Comparison of ENCODE assay signal across 12 cellular contexts in the genomic region with DNA sequence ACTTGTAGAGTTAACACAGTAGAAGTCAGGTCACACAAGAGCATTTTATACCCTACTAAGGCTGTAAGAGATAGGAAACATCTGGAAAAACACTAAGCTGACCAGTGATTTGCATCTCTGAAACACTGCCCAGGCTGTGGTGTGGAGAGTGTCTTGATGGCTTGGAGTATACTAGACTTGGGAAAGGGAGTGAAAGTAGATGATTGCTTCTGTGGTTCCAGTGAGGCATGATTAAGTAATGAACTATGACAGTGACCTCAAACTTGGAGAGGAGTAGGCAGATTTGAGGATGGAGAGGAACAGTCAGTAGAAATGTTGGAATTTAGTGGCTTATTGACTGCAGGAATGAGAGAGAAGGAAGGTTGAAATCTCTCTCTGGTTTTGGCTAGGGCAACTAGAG.
DNase-seq lines count a peak whose midpoint lies in the region; ATAC-seq and TF ChIP-seq lines count a peak whose summit lies in the region.
"Had no signal": no experiment of that assay in that cellular context is flagged by ENCODE, and none has a peak within 500 bp of the region (broad histone marks: within the 10 kb centered on the region; RNA-seq: fewer than 3 reads in every experiment).

No MANE protein-coding gene starts in this region.

- H3K4me1 ChIP-seq in heart left ventricle (no peaks in the 10 kb centered on the region), psoas muscle (no peaks in the 10 kb centered on the region), BE2C (no peaks in the 10 kb centered on the region)

- peak; percentile 3 for DNase-seq in ELR (ENCODE audit: low read depth)
- DNase-seq in amniotic epithelial cell (ENCODE audit: low read depth): peak; percentile 97
- peak in 4 of 5 donors; percentile 34 to 58 (median 42) for DNase-seq in heart left ventricle
- DNase-seq in psoas muscle: peak in 1 of 2 donors; percentile 41
- DNase-seq in NCI-H2029 (lab: John Stamatoyannopoulos, UW): no peak
- no peak for DNase-seq in BE2C
- no peak for DNase-seq in activated T-helper 1 cell treated with anti-CD3 and anti-CD28 coated beads, Interleukin-12 subunit alpha, Interleukin-12 subunit beta, Interleukin-2, Interleukin-4 antibody, amounts not matched to agents 30 ng/mL and 10 ng/mL and 1 ng/mL, durations not matched to agents 14 hours and 24 hours and 36 hours (ENCODE audit: low spot score)
- DNase-seq in activated naive CD4-positive, alpha-beta T cell treated with Interleukin-2 at 50 U/mL for 16 hours: no peak
- DNase-seq: activated naive CD8-positive, alpha-beta T cell treated with anti-CD3 and anti-CD28 coated beads for 36 hours; hypothalamus; NCI-H2081 treated with DMSO at 0.1 percent for 48 hours; SK-N-SH had no signal

- H3K9me3 ChIP-seq in heart left ventricle (no peaks in the 10 kb centered on the region), psoas muscle (no peaks in the 10 kb centered on the region), BE2C (no peaks in the 10 kb centered on the region)
- H3K9me3 ChIP-seq: SK-N-SH had no signal

- no peak for TF ChIP-seq CTCF in heart left ventricle (IDR thresholded peaks at IDR 0.05)
- no peak for TF ChIP-seq CTCF in psoas muscle (IDR thresholded peaks at IDR 0.05)
- TF ChIP-seq CTCF in BE2C (IDR thresholded peaks at IDR 0.05; ENCODE audit: low read depth, low read length): no peak

- H3K27me3 ChIP-seq in heart left ventricle (no peaks in the 10 kb centered on the region), psoas muscle (ENCODE audit: insufficient read depth in 3 of 3, low read length in 2 of 3) (no peaks in the 10 kb centered on the region), BE2C (no peaks in the 10 kb centered on the region)

- no peak overlapping the region for H3K27ac Mint-ChIP-seq in activated T-helper 1 cell treated with anti-CD3 and anti-CD28 coated beads, Interleukin-12 subunit alpha, Interleukin-12 subunit beta, Interleukin-2, Interleukin-4 antibody, amounts not matched to agents 30 ng/mL and 10 ng/mL and 1 ng/mL, durations not matched to agents 14 hours and 24 hours and 36 hours
- H3K27ac Mint-ChIP-seq: activated naive CD8-positive, alpha-beta T cell treated with anti-CD3 and anti-CD28 coated beads for 36 hours had no signal

- H3K4me3 ChIP-seq in heart left ventricle (no peak overlapping the region), psoas muscle (no peak overlapping the region), BE2C (ENCODE audit: low read depth, low read length) (no peak overlapping the region)

- no peaks in the 10 kb centered on the region for H3K9me3 Mint-ChIP-seq in activated T-helper 1 cell treated with anti-CD3 and anti-CD28 coated beads, Interleukin-12 subunit alpha, Interleukin-12 subunit beta, Interleukin-2, Interleukin-4 antibody, amounts not matched to agents 30 ng/mL and 10 ng/mL and 1 ng/mL, durations not matched to agents 14 hours and 24 hours and 36 hours
- H3K9me3 Mint-ChIP-seq: activated naive CD8-positive, alpha-beta T cell treated with anti-CD3 and anti-CD28 coated beads for 36 hours had no signal

- no peaks in the 10 kb centered on the region for H3K36me3 Mint-ChIP-seq in activated T-helper 1 cell treated with anti-CD3 and anti-CD28 coated beads, Interleukin-12 subunit alpha, Interleukin-12 subunit beta, Interleukin-2, Interleukin-4 antibody, amounts not matched to agents 30 ng/mL and 10 ng/mL and 1 ng/mL, durations not matched to agents 14 hours and 24 hours and 36 hours (ENCODE audit: low read depth)
- H3K36me3 Mint-ChIP-seq: activated naive CD8-positive, alpha-beta T cell treated with anti-CD3 and anti-CD28 coated beads for 36 hours had no signal

- ATAC-seq in heart left ventricle (peak; percentile 78 to 99 (median 94)), psoas muscle (peak; percentile 32 to 64 (median 57))

- no peak for TF ChIP-seq POLR2A in heart left ventricle (IDR thresholded peaks at IDR 0.05)

- no peaks in the 10 kb centered on the region for H3K27me3 Mint-ChIP-seq in activated T-helper 1 cell treated with anti-CD3 and anti-CD28 coated beads, Interleukin-12 subunit alpha, Interleukin-12 subunit beta, Interleukin-2, Interleukin-4 antibody, amounts not matched to agents 30 ng/mL and 10 ng/mL and 1 ng/mL, durations not matched to agents 14 hours and 24 hours and 36 hours (ENCODE audit: insufficient read depth)
- H3K27me3 Mint-ChIP-seq: activated naive CD8-positive, alpha-beta T cell treated with anti-CD3 and anti-CD28 coated beads for 36 hours had no signal

- H3K27ac ChIP-seq in heart left ventricle (peak overlapping the region in 3 of 12 donors; percentile 5 to 40 (median 11)), psoas muscle (no peak overlapping the region)

- no peaks in the 10 kb centered on the region for H3K36me3 ChIP-seq in heart left ventricle
- no peaks in the 10 kb centered on the region for H3K36me3 ChIP-seq in psoas muscle (ENCODE audit: insufficient read depth in 1 of 2, low read depth in 1 of 2)
- H3K36me3 ChIP-seq in BE2C: no peaks in the 10 kb centered on the region

- H3K4me1 Mint-ChIP-seq in activated T-helper 1 cell treated with anti-CD3 and anti-CD28 coated beads, Interleukin-12 subunit alpha, Interleukin-12 subunit beta, Interleukin-2, Interleukin-4 antibody, amounts not matched to agents 30 ng/mL and 10 ng/mL and 1 ng/mL, durations not matched to agents 14 hours and 24 hours and 36 hours (ENCODE audit: low read depth): no peaks in the 10 kb centered on the region
- H3K4me1 Mint-ChIP-seq: activated naive CD8-positive, alpha-beta T cell treated with anti-CD3 and anti-CD28 coated beads for 36 hours had no signal

- H3K4me3 Mint-ChIP-seq in activated T-helper 1 cell treated with anti-CD3 and anti-CD28 coated beads, Interleukin-12 subunit alpha, Interleukin-12 subunit beta, Interleukin-2, Interleukin-4 antibody, amounts not matched to agents 30 ng/mL and 10 ng/mL and 1 ng/mL, durations not matched to agents 14 hours and 24 hours and 36 hours: no peak overlapping the region
- H3K4me3 Mint-ChIP-seq: activated naive CD8-positive, alpha-beta T cell treated with anti-CD3 and anti-CD28 coated beads for 36 hours had no signal

- intact Hi-C loops in heart left ventricle (cut with DNase I) (no loop called here), psoas muscle (cut with DNase I) (no loop called here)
- intact Hi-C loops in activated T-helper 1 cell treated with anti-CD3 and anti-CD28 coated beads, Interleukin-12 subunit alpha, Interleukin-12 subunit beta, Interleukin-2, Interleukin-4 antibody, amounts not matched to agents 30 ng/mL and 10 ng/mL and 1 ng/mL, durations not matched to agents 14 hours and 24 hours and 36 hours (cut with micrococcal nuclease): no loop called here

Comparison
In these comparisons a context has a peak if more than half of its experiments do, and no peak if none do; other contexts are left out.
1. DNase-seq: peak in ELR (single experiment), amniotic epithelial cell (single experiment) and heart left ventricle (4 of 5); none in NCI-H2029 (single experiment), BE2C (single experiment), activated T-helper 1 cell treated with anti-CD3 and anti-CD28 coated beads, Interleukin-12 subunit alpha, Interleukin-12 subunit beta, Interleukin-2, Interleukin-4 antibody, amounts not matched to agents 30 ng/mL and 10 ng/mL and 1 ng/mL, durations not matched to agents 14 hours and 24 hours and 36 hours (single experiment) and activated naive CD4-positive, alpha-beta T cell treated with Interleukin-2 at 50 U/mL for 16 hours (single experiment).